ENCODE assay signal across 1 cellular context in the genomic region with DNA sequence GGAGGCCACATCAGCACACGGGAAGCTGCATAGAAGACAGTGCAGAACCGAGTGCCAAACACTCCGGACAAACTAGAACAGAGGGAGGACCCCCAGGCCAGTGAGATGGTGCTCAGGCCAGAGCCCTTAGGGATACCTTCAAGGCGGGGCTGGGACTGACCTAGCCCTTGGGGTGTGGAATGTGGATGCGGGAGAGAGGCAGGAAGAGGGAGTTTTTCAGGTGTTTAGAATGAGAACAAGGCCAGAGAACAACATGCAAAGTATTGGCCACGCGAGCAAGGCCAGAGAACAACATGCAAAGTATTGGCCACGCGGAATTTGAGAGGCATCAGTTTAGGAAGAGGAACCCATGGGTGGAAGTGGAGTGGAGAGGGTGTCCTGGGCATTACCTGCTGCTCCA.
TF ChIP-seq lines count a peak whose summit lies in the region.

No MANE protein-coding gene starts in this region.

TF ChIP-seq in HepG2, 621 proteins besides CTCF, POLR2A, EP300 and RAD21 (continued from another document):
- TF ChIP-seq, protein P1, sequence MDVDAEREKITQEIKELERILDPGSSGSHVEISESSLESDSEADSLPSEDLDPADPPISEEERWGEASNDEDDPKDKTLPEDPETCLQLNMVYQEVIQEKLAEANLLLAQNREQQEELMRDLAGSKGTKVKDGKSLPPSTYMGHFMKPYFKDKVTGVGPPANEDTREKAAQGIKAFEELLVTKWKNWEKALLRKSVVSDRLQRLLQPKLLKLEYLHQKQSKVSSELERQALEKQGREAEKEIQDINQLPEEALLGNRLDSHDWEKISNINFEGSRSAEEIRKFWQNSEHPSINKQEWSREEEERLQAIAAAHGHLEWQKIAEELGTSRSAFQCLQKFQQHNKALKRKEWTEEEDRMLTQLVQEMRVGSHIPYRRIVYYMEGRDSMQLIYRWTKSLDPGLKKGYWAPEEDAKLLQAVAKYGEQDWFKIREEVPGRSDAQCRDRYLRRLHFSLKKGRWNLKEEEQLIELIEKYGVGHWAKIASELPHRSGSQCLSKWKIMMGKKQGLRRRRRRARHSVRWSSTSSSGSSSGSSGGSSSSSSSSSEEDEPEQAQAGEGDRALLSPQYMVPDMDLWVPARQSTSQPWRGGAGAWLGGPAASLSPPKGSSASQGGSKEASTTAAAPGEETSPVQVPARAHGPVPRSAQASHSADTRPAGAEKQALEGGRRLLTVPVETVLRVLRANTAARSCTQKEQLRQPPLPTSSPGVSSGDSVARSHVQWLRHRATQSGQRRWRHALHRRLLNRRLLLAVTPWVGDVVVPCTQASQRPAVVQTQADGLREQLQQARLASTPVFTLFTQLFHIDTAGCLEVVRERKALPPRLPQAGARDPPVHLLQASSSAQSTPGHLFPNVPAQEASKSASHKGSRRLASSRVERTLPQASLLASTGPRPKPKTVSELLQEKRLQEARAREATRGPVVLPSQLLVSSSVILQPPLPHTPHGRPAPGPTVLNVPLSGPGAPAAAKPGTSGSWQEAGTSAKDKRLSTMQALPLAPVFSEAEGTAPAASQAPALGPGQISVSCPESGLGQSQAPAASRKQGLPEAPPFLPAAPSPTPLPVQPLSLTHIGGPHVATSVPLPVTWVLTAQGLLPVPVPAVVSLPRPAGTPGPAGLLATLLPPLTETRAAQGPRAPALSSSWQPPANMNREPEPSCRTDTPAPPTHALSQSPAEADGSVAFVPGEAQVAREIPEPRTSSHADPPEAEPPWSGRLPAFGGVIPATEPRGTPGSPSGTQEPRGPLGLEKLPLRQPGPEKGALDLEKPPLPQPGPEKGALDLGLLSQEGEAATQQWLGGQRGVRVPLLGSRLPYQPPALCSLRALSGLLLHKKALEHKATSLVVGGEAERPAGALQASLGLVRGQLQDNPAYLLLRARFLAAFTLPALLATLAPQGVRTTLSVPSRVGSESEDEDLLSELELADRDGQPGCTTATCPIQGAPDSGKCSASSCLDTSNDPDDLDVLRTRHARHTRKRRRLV (CRISPR knock-in tag; IDR thresholded peaks at IDR 0.05): no peak
- TF ChIP-seq, protein P2, sequence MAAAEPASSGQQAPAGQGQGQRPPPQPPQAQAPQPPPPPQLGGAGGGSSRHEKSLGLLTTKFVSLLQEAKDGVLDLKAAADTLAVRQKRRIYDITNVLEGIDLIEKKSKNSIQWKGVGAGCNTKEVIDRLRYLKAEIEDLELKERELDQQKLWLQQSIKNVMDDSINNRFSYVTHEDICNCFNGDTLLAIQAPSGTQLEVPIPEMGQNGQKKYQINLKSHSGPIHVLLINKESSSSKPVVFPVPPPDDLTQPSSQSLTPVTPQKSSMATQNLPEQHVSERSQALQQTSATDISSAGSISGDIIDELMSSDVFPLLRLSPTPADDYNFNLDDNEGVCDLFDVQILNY (CRISPR knock-in tag; conservative IDR thresholded peaks at IDR 0.05): no peak
- TF ChIP-seq GTF2F1 (IDR thresholded peaks at IDR 0.05; ENCODE audit: low read length) (no peak), NFE2 (CRISPR knock-in tag; IDR thresholded peaks at IDR 0.05) (no peak), YEATS4 (CRISPR knock-in tag; IDR thresholded peaks at IDR 0.05; ENCODE audit: borderline replicate concordance) (no peak), RERE (CRISPR knock-in tag; IDR thresholded peaks at IDR 0.05; ENCODE audit: low read depth) (no peak), ZNF430 (CRISPR knock-in tag; IDR thresholded peaks at IDR 0.05) (no peak), SRSF4 (IDR thresholded peaks at IDR 0.05; ENCODE audit: low read depth, low read length, poor library complexity, severe bottlenecking) (no peak), ZNF253 (CRISPR knock-in tag; IDR thresholded peaks at IDR 0.05; ENCODE audit: borderline replicate concordance) (no peak), ZNF264 (CRISPR knock-in tag; IDR thresholded peaks at IDR 0.05) (no peak), TSC22D2 (CRISPR knock-in tag; IDR thresholded peaks at IDR 0.05; ENCODE audit: borderline replicate concordance) (no peak), TRIM24 (CRISPR knock-in tag; IDR thresholded peaks at IDR 0.05) (no peak), ONECUT2 (CRISPR knock-in tag; IDR thresholded peaks at IDR 0.05) (no peak), YY1 (IDR thresholded peaks at IDR 0.05; ENCODE audit: insufficient read depth, insufficient replicate concordance, low read depth, low read length) (no peak), ZSCAN22 (CRISPR knock-in tag; IDR thresholded peaks at IDR 0.05) (no peak)
TF ChIP-seq in HepG2: peak in this region for 0.
